Comparison of ENCODE assay signal across 10 cellular contexts in the genomic region with DNA sequence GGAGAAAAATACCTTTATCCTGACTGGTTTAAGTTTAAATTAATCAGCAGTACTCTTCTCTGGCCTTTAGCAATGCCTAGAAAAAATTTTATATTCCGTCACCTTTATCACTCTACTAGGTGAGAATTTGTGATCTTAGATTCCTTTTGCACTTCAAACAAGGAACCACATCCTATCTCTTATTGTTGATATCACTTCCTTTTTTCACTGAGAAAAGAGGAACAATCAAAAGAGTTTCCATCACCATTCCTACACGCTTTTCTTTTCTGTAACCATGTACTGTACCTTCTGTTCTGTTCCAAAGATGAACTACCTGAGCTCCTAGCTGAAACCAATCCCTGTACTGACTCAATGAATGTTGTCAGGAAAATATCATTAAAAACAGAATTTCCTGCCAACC.
"Had no signal": no experiment of that assay in that cellular context is flagged by ENCODE, and none has a peak within 500 bp of the region (broad histone marks: within the 10 kb centered on the region; RNA-seq: fewer than 3 reads in every experiment).

No MANE protein-coding gene starts in this region.

- DNase-seq: activated CD4-positive, alpha-beta T cell treated with anti-CD3 and anti-CD28 coated beads, Interleukin-2, amount 10 ng/mL, durations not matched to agents 24 days and 14 days; activated CD8-positive, alpha-beta T cell treated with anti-CD3 and anti-CD28 coated beads for 36 hours; activated naive CD4-positive, alpha-beta T cell treated with anti-CD3 and anti-CD28 coated beads, Interleukin-2, amount 10 ng/mL, durations not matched to agents 7 days and 5 days; activated T-cell treated with anti-CD3 and anti-CD28 coated beads, Interleukin-2, amount 50 U/mL, for 4 hours; foreskin melanocyte; glutamatergic neuron; sigmoid colon; stimulated activated CD4-positive, alpha-beta T cell treated with anti-CD3 and anti-CD28 coated beads, Interleukin-4, amount 100 ng/mL, for 4 hours; testis had no signal

- ATAC-seq: activated CD8-positive, alpha-beta T cell treated with anti-CD3 and anti-CD28 coated beads for 36 hours; activated T-cell treated with anti-CD3 and anti-CD28 coated beads, Interleukin-2, amount 50 U/mL, for 4 hours; stimulated activated memory B cell treated with anti-CD40 and anti-IgM and Interleukin-4, amounts not matched to agents 10 μg/mL and 1 μg/mL and 100 μg/mL, for 72 hours had no signal
